In genomic region chr9:100352727-100353505, GRCh38 we compare ENCODE assay signal across 8 cellular contexts. TPM values are rescaled to one million over a fixed set of nuclear protein-coding genes. Genes with fewer than 3 reads are reported as not detected.
DNase-seq lines count a peak whose midpoint lies in the region; ATAC-seq and TF ChIP-seq lines count a peak whose summit lies in the region.

Gene TEX10, minus strand, starts transcription at chr9:100352942. Its CDS starts 3,579 bp downstream, at chr9:100349363.

- H3K4me1 Mint-ChIP-seq in naive B cell: peaks cover 38 to 65% (median 60%) of the 10 kb centered on the region in 3 donors
- H3K4me1 Mint-ChIP-seq in stimulated activated effector memory CD8-positive, alpha-beta T cell treated with anti-CD3 and anti-CD28 coated beads, Interleukin-12 subunit alpha, Interleukin-12 subunit beta, amount 100 ng/mL, for 72 hours: peaks cover 50% of the 10 kb centered on the region

- no peak within 1 kb of the TSS for H3K4me3 ChIP-seq in KMS-11 (IDR thresholded peaks at IDR 0.05; ENCODE audit: insufficient read depth, low read depth, low read length)

- peak; percentile 78 for ATAC-seq in GM21737 (IDR thresholded peaks at IDR 0.05; ENCODE audit: unreplicated experiment)
- ATAC-seq in naive B cell (ENCODE audit: low read depth in 2 of 2): peak; percentile 89 to 92
- peak; percentile 89 for ATAC-seq in stimulated activated effector memory CD8-positive, alpha-beta T cell treated with anti-CD3 and anti-CD28 coated beads, Interleukin-12 subunit alpha, Interleukin-12 subunit beta, amount 100 ng/mL, for 72 hours

- H3K9me3 Mint-ChIP-seq in naive B cell: peaks cover 0 to 3% (median 0%) of the 10 kb centered on the region in 7 donors
- H3K9me3 Mint-ChIP-seq in stimulated activated effector memory CD8-positive, alpha-beta T cell treated with anti-CD3 and anti-CD28 coated beads, Interleukin-12 subunit alpha, Interleukin-12 subunit beta, amount 100 ng/mL, for 72 hours: no peaks in the 10 kb centered on the region

- DNase-seq in DMS79 (lab: John Stamatoyannopoulos, UW) (peak; percentile 41), RKO (ENCODE audit: low spot score) (peak; percentile 93), activated T-helper 1 cell treated with Interleukin-2 at 50 U/mL for 16 hours (ENCODE audit: low read depth) (peak; percentile 79), fibroblast of gingiva (ENCODE audit: low read depth) (peak; percentile 86), naive B cell (peak; percentile 87)
- peak; percentile 87 to 96 for DNase-seq in stimulated activated effector memory CD8-positive, alpha-beta T cell treated with anti-CD3 and anti-CD28 coated beads, Interleukin-12 subunit alpha, Interleukin-12 subunit beta, amount 100 ng/mL, for 72 hours (ENCODE audit: low spot score in 2 of 2)

- no peaks in the 10 kb centered on the region for H3K27me3 Mint-ChIP-seq in naive B cell

- peaks cover 45% of the 10 kb centered on the region for H3K79me2 ChIP-seq in KMS-11 (ENCODE audit: insufficient read depth, low read depth)

- peak within 1 kb of the TSS; percentile 69 for H3K27ac ChIP-seq in KMS-11

- H3K36me3 Mint-ChIP-seq in naive B cell: no peaks in the 10 kb centered on the region
- H3K36me3 Mint-ChIP-seq in stimulated activated effector memory CD8-positive, alpha-beta T cell treated with anti-CD3 and anti-CD28 coated beads, Interleukin-12 subunit alpha, Interleukin-12 subunit beta, amount 100 ng/mL, for 72 hours: peaks cover 30% of the 10 kb centered on the region

- peak within 1 kb of the TSS; percentile 74 for H2AFZ ChIP-seq in KMS-11 (ENCODE audit: low read depth)

- H3K27ac Mint-ChIP-seq in naive B cell: peak within 1 kb of the TSS; percentile 88 to 99 (median 91)
- peak within 1 kb of the TSS; percentile 94 for H3K27ac Mint-ChIP-seq in stimulated activated effector memory CD8-positive, alpha-beta T cell treated with anti-CD3 and anti-CD28 coated beads, Interleukin-12 subunit alpha, Interleukin-12 subunit beta, amount 100 ng/mL, for 72 hours

- no peaks in the 10 kb centered on the region for H3K27me3 ChIP-seq in KMS-11 (ENCODE audit: insufficient read depth, low read depth)

- H3K4me3 Mint-ChIP-seq in naive B cell: peak within 1 kb of the TSS; percentile 89 to 98 (median 96)
- H3K4me3 Mint-ChIP-seq in stimulated activated effector memory CD8-positive, alpha-beta T cell treated with anti-CD3 and anti-CD28 coated beads, Interleukin-12 subunit alpha, Interleukin-12 subunit beta, amount 100 ng/mL, for 72 hours: peak within 1 kb of the TSS; percentile 94

- TF ChIP-seq CTCF in KMS-11 (conservative IDR thresholded peaks at IDR 0.05; ENCODE audit: low read depth, low read length): no peak

- H3K9ac ChIP-seq in KMS-11: peak within 1 kb of the TSS; percentile 95

- H3K4me2 ChIP-seq in KMS-11: peak within 1 kb of the TSS; percentile 86

- peaks cover 29% of the 10 kb centered on the region for H3K4me1 ChIP-seq in KMS-11 (ENCODE audit: low read depth, poor library complexity, severe bottlenecking)

- H4K20me1 ChIP-seq in KMS-11 (ENCODE audit: insufficient read depth): peaks cover 18% of the 10 kb centered on the region

- H3K36me3 ChIP-seq in KMS-11 (ENCODE audit: insufficient read depth): no peaks in the 10 kb centered on the region

RNA-seq across cellular contexts. Expression of gene TEX10, which starts in this region (rescaled TPM):
- 10 to 100 TPM; 10.9 to 20.9 (median 16.9) TPM for polyA plus RNA-seq in naive B cell (ENCODE audit: low read depth in 6 of 6)

Comparison
In these comparisons a context has a peak if more than half of its experiments do, and no peak if none do; other contexts are left out.
1. DNase-seq: peak in every context shown above with its lines; median percentile 93 in RKO; 92 in stimulated activated effector memory CD8-positive, alpha-beta T cell treated with anti-CD3 and anti-CD28 coated beads, Interleukin-12 subunit alpha, Interleukin-12 subunit beta, amount 100 ng/mL, for 72 hours; 87 in naive B cell; 86 in fibroblast of gingiva; 79 in activated T-helper 1 cell treated with Interleukin-2 at 50 U/mL for 16 hours; 41 in DMS79.